19 cellular contexts compared by ENCODE assay signal in the genomic region with DNA sequence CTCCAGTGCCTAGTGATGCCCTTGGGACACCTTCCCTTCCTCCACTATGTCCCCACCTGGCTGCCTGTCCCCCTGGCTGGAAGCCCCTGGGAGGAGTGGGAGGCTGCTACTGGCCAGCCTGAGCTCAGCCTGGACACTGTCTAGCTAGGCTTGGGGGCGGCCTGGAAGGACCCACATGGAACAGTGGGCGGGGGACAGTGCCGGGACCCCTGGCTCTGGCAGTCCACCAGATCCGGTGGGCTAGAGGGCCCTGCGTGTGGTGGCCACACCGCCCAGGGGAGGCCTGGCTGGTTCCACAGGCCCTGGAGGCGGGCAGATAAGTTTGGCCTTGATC.
"Had no signal": no experiment of that assay in that cellular context is flagged by ENCODE, and none has a peak within 500 bp of the region (broad histone marks: within the 10 kb centered on the region; RNA-seq: fewer than 3 reads in every experiment).

No MANE protein-coding gene starts in this region.

- H3K9me3 Mint-ChIP-seq: activated naive CD4-positive, alpha-beta T cell treated with anti-CD3 and anti-CD28 coated beads, Interleukin-2, amount 50 U/mL, for 72 hours; effector memory CD8-positive, alpha-beta T cell; nephron; stimulated activated naive CD8-positive, alpha-beta T cell treated with anti-CD3 and anti-CD28 coated beads, Interleukin-15, amount 100 ng/mL, for 72 hours had no signal

- H3K27ac Mint-ChIP-seq: activated naive CD4-positive, alpha-beta T cell treated with anti-CD3 and anti-CD28 coated beads, Interleukin-2, amount 50 U/mL, for 72 hours; effector memory CD8-positive, alpha-beta T cell; nephron; stimulated activated naive CD8-positive, alpha-beta T cell treated with anti-CD3 and anti-CD28 coated beads, Interleukin-15, amount 100 ng/mL, for 72 hours had no signal

- H3K27me3 ChIP-seq: right atrium auricular region had no signal

- ATAC-seq: activated naive CD4-positive, alpha-beta T cell treated with anti-CD3 and anti-CD28 coated beads, Interleukin-2, amount 50 U/mL, for 72 hours; effector memory CD8-positive, alpha-beta T cell; stimulated activated naive CD8-positive, alpha-beta T cell treated with anti-CD3 and anti-CD28 coated beads, Interleukin-15, amount 100 ng/mL, for 72 hours had no signal

- H3K36me3 ChIP-seq: cardiac muscle cell, prostate gland, right atrium auricular region, suprapubic skin, transverse colon had no signal

- H3K4me1 ChIP-seq: prostate gland had no signal

- H3K36me3 Mint-ChIP-seq: activated naive CD4-positive, alpha-beta T cell treated with anti-CD3 and anti-CD28 coated beads, Interleukin-2, amount 50 U/mL, for 72 hours had no signal

- H3K27ac ChIP-seq: cardiac muscle cell, prostate gland, right atrium auricular region, suprapubic skin, transverse colon had no signal

- DNase-seq: activated CD4-positive, alpha-beta T cell treated with anti-CD3 and anti-CD28 coated beads for 1 hour; activated CD4-positive, alpha-beta T cell treated with anti-CD3 and anti-CD28 coated beads, Interleukin-2, amount 50 U/mL, for 48 hours; activated gamma-delta T cell treated with Interleukin-2 at 50 U/mL for 16 hours; amniotic stem cell; dermis blood vessel endothelial cell; effector memory CD8-positive, alpha-beta T cell; foreskin fibroblast; glutamatergic neuron; hippocampal formation; left cardiac atrium; stimulated activated naive CD8-positive, alpha-beta T cell treated with anti-CD3 and anti-CD28 coated beads, Interleukin-15, amount 100 ng/mL, for 72 hours; transverse colon had no signal

- H3K9me3 ChIP-seq: prostate gland, right atrium auricular region, suprapubic skin, transverse colon had no signal

- H3K4me3 ChIP-seq: cardiac muscle cell, lung, prostate gland had no signal

- H3K4me3 Mint-ChIP-seq: effector memory CD8-positive, alpha-beta T cell; nephron; stimulated activated naive CD8-positive, alpha-beta T cell treated with anti-CD3 and anti-CD28 coated beads, Interleukin-15, amount 100 ng/mL, for 72 hours had no signal
